31 cellular contexts compared by ENCODE assay signal in genomic region chr9:72415948-72416347, GRCh38.
"Had no signal": no experiment of that assay in that cellular context is flagged by ENCODE, and none has a peak within 500 bp of the region (broad histone marks: within the 10 kb centered on the region; RNA-seq: fewer than 3 reads in every experiment).

No MANE protein-coding gene starts in this region.

- DNase-seq: activated B cell treated with CpG ODN at 0.5 μM for 24 hours; activated CD4-positive, alpha-beta memory T cell treated with anti-CD3 and anti-CD28 coated beads for 36 hours; activated CD4-positive, alpha-beta T cell treated with anti-CD3 and anti-CD28 coated beads for 4 hours; activated CD4-positive, alpha-beta T cell treated with anti-CD3 and anti-CD28 coated beads, Interleukin-2, amount 10 ng/mL, durations not matched to agents 24 days and 14 days; activated CD4-positive, alpha-beta T cell treated with anti-CD3 and anti-CD28 coated beads, Interleukin-2, amount 50 U/mL, for 1 hour; activated CD4-positive, alpha-beta T cell treated with anti-CD3 and anti-CD28 coated beads, Interleukin-2, amount 50 U/mL, for 4 hours; activated CD4-positive, CD25-positive, alpha-beta regulatory T cell treated with anti-CD3 and anti-CD28 coated beads, Interleukin-2, amount 50 U/mL, for 72 hours; activated CD8-positive, alpha-beta memory T cell treated with anti-CD3 and anti-CD28 coated beads, Interleukin-2, amount 50 U/mL, for 4 hours; activated CD8-positive, alpha-beta T cell treated with anti-CD3 and anti-CD28 coated beads for 36 hours; activated effector memory CD4-positive, alpha-beta T cell treated with anti-CD3 and anti-CD28 coated beads, Interleukin-2, amount 50 U/mL, for 16 hours; activated gamma-delta T cell treated with Interleukin-2 at 50 U/mL for 16 hours; activated naive CD4-positive, alpha-beta T cell; activated naive CD4-positive, alpha-beta T cell treated with anti-CD3 and anti-CD28 coated beads for 36 hours; activated naive CD4-positive, alpha-beta T cell treated with anti-CD3 and anti-CD28 coated beads, Interleukin-2, amount 50 U/mL, for 16 hours; activated naive CD8-positive, alpha-beta T cell treated with anti-CD3 and anti-CD28 coated beads for 36 hours; activated T-cell treated with anti-CD3 and anti-CD28 coated beads for 4 hours; activated T-cell treated with anti-CD3 and anti-CD28 coated beads, Interleukin-2, amount 50 U/mL, for 1 hour; activated T-cell treated with anti-CD3 and anti-CD28 coated beads, Interleukin-2, amount 50 U/mL, for 4 hours; adrenal gland; amniotic stem cell; aorta; body of pancreas; brain microvascular endothelial cell; central memory CD4-positive, alpha-beta T cell; T-helper 9 cell had no signal

- H3K4me3 ChIP-seq: adrenal gland, body of pancreas, breast epithelium had no signal

- ATAC-seq: activated CD8-positive, alpha-beta T cell treated with anti-CD3 and anti-CD28 coated beads for 36 hours; activated naive CD4-positive, alpha-beta T cell treated with anti-CD3 and anti-CD28 coated beads, Interleukin-2, amount 50 U/mL, for 72 hours; activated T-cell treated with anti-CD3 and anti-CD28 coated beads, Interleukin-2, amount 50 U/mL, for 4 hours; body of pancreas had no signal

- H3K36me3 ChIP-seq: adrenal gland, brain microvascular endothelial cell, breast epithelium had no signal

- H3K27me3 ChIP-seq: adrenal gland, body of pancreas, brain microvascular endothelial cell, breast epithelium had no signal

- H3K27ac ChIP-seq: adrenal gland, body of pancreas, brain microvascular endothelial cell, breast epithelium, VCaP had no signal

- H3K4me1 ChIP-seq: adrenal gland, body of pancreas, breast epithelium had no signal

- H3K9me3 ChIP-seq: adrenal gland, body of pancreas, breast epithelium had no signal

- FAIRE-seq: astrocyte, colon, TTC549 had no signal
